Comparison of ENCODE assay signal across 8 cellular contexts in the genomic region with DNA sequence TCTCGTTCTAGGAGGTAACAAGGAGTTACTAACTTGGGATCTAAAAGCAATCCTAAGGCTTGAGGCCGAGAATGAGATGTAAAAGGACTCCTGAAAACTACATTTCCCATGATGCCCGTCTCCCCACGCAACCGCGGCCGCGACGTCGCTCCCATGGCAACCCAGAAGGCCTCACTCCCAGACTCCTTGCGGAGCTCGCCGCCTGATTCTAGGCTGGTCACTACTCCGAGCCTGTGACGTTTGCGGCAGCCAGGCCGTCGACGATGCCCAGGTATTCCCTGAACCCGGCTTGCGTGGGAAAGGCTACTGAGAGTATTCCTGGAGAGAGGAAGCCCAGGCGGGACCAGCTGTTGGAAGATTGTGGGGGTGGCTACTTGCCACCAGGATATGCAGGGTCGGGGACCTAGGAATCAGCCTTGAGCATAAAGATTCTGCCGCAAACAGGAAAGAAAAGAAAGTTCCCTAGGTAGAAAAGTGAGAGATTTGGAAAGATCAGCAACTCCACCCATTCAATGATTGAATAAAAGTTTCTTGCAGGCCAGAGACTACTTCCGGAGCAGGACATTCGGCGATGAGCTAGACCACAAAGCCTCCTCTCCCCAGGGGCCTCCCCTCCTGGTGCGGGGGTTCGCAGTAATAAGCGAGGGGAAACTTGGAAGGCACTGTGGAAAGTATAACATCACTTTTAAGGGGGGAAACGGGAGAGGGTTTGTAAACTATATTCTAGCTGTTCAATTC. TPM values are rescaled to one million over a fixed set of nuclear protein-coding genes. Genes with fewer than 3 reads are reported as not detected.
DNase-seq lines count a peak whose midpoint lies in the region; TF ChIP-seq lines count a peak whose summit lies in the region.

A gene (plus strand): TSS at position 164 of the 738 bp plus-strand sequence. CDS start 100 bp downstream, at position 264.

- no peaks in the 10 kb centered on the region for H3K9me3 Mint-ChIP-seq in neural progenitor cell

- H3K9ac ChIP-seq in neural progenitor cell (peak within 1 kb of the TSS; percentile 44), stomach smooth muscle (ENCODE audit: low read length in 2 of 2) (peak within 1 kb of the TSS; percentile 87 to 97)

- peak within 1 kb of the TSS; percentile 92 for H2AFZ ChIP-seq in neural progenitor cell (replicated peaks)

- peak within 1 kb of the TSS; percentile 82 for H3K4me2 ChIP-seq in neural progenitor cell

- H3K79me2 ChIP-seq in neural progenitor cell (ENCODE audit: low read depth) = no peaks in the 10 kb centered on the region

- peaks cover 7% of the 10 kb centered on the region for H3K4me1 Mint-ChIP-seq in neural progenitor cell

- no peaks in the 10 kb centered on the region for H4K20me1 ChIP-seq in neural progenitor cell (ENCODE audit: low read depth)

- H3K27me3 ChIP-seq in H7 (ENCODE audit: control insufficient read depth, insufficient read depth, low read length) (no peaks in the 10 kb centered on the region), MG63 (no peaks in the 10 kb centered on the region), neural progenitor cell (no peaks in the 10 kb centered on the region), stomach smooth muscle (ENCODE audit: control insufficient read depth in 1 of 2, insufficient read depth in 2 of 2, low read length in 2 of 2) (no peaks in the 10 kb centered on the region)

- H3K4me3 Mint-ChIP-seq in neural progenitor cell = peak within 1 kb of the TSS; percentile 96

- DNase-seq in ELF-1 (ENCODE audit: low read depth, low spot score) (peak; percentile 94), H7 (peak; percentile 85), MG63 (peak; percentile 93), SIG-M5 (lab: John Stamatoyannopoulos, UW) (peak; percentile 23), activated gamma-delta T cell treated with Interleukin-2 at 50 U/mL for 16 hours (peak; percentile 61), foreskin fibroblast (peak; percentile 86 to 96), neural progenitor cell (ENCODE audit: low spot score) (peak; percentile 93)

- H3K9me3 ChIP-seq in MG63 (no peaks in the 10 kb centered on the region), neural progenitor cell (ENCODE audit: low read depth) (no peaks in the 10 kb centered on the region), stomach smooth muscle (ENCODE audit: control insufficient read depth in 2 of 2, low read length in 2 of 2) (no peaks in the 10 kb centered on the region)

- TF ChIP-seq CTCF in foreskin fibroblast (IDR thresholded peaks at IDR 0.05; ENCODE audit: low read depth, low read length) (no peak), neural progenitor cell (IDR thresholded peaks at IDR 0.05) (no peak)

- H3K27ac Mint-ChIP-seq in neural progenitor cell = peak within 1 kb of the TSS; percentile 85

- H3K27me3 Mint-ChIP-seq in neural progenitor cell (ENCODE audit: insufficient read depth, low read depth) = no peaks in the 10 kb centered on the region

- H3K36me3 ChIP-seq in H7 (replicated peaks; ENCODE audit: control insufficient read depth, insufficient read depth, low read length) (no peaks in the 10 kb centered on the region), MG63 (no peaks in the 10 kb centered on the region; the same call in 1 of the 2 replicates), neural progenitor cell (no peaks in the 10 kb centered on the region), stomach smooth muscle (ENCODE audit: control insufficient read depth in 2 of 2, insufficient read depth in 2 of 2, low read length in 2 of 2) (peaks cover 0 to 4% of the 10 kb centered on the region in 2 donors)

- H3K4me1 ChIP-seq in neural progenitor cell (no peaks in the 10 kb centered on the region), stomach smooth muscle (ENCODE audit: control insufficient read depth, insufficient read depth, low read length) (no peaks in the 10 kb centered on the region)

- H3K4me3 ChIP-seq in H7 (ENCODE audit: insufficient read depth, low read depth, low read length) (peak within 1 kb of the TSS; percentile 65), MG63 (peak within 1 kb of the TSS; percentile 92), foreskin fibroblast (ENCODE audit: low read depth in 1 of 2, low read length in 2 of 2) (peak within 1 kb of the TSS; percentile 84 to 97), neural progenitor cell (peak within 1 kb of the TSS; percentile 69), stomach smooth muscle (ENCODE audit: low read length in 2 of 2) (peak within 1 kb of the TSS; percentile 94 to 95)

- H3K27ac ChIP-seq in neural progenitor cell = no peak within 1 kb of the TSS
- H3K27ac ChIP-seq in stomach smooth muscle (ENCODE audit: low read length) = peak within 1 kb of the TSS; percentile 88

- peaks cover 4% of the 10 kb centered on the region for H3F3A ChIP-seq in neural progenitor cell (ENCODE audit: low read depth)

- H3K36me3 Mint-ChIP-seq in neural progenitor cell = no peaks in the 10 kb centered on the region

RNA-seq across cellular contexts. Expression of the gene that starts here (rescaled TPM):
- total RNA-seq in H7 (2014; rRNA removed; shearing (Covaris generic)) = 9.5 and 15.4 TPM in 2 replicates
- 22.4 and 22.5 TPM in 2 replicates for total RNA-seq in MG63 (2014; rRNA removed; shearing (Covaris generic); ENCODE audit: low replicate concordance)
- total RNA-seq in neural progenitor cell (ENCODE audit: low replicate concordance) = 37.6 and 92.1 TPM in 2 replicates

Comparison
In these comparisons a context has a peak if more than half of its experiments do, and no peak if none do; other contexts are left out.
1. DNase-seq: peak in every context shown above with its lines; median percentile 94 in ELF-1; 93 in MG63; 93 in neural progenitor cell; 91 in foreskin fibroblast; 85 in H7; 61 in activated gamma-delta T cell treated with Interleukin-2 at 50 U/mL for 16 hours; 23 in SIG-M5.